1 cellular context compared by ENCODE assay signal in genomic region chr5:158874343-158874742, GRCh38.
TF ChIP-seq lines count a peak whose summit lies in the region.

No MANE protein-coding gene starts in this region.

TF ChIP-seq in GM12878, 131 proteins besides CTCF, POLR2A, EP300 and RAD21 (continued from another document):
- 0 out of 2 replicates have a peak, but pooled peaks have one; percentile 43 for TF ChIP-seq MXI1 (IDR thresholded peaks at IDR 0.05; ENCODE audit: low read depth, low read length)
- no peak for TF ChIP-seq ETV6 (conservative IDR thresholded peaks at IDR 0.05 in 1 of 2, IDR thresholded peaks at IDR 0.05 in 1 of 2; ENCODE audit: borderline replicate concordance in 1 of 2, low read depth in 1 of 2)
- peak; percentile 10; the same call in 1 of the 2 replicates for TF ChIP-seq DPF2 (IDR thresholded peaks at IDR 0.05)
- TF ChIP-seq ZSCAN29 (IDR thresholded peaks at IDR 0.05), result peak; percentile 20; the same call in 1 of the 2 replicates
- peak; percentile 77 for TF ChIP-seq MTA2 (IDR thresholded peaks at IDR 0.05; ENCODE audit: low read depth)
- peak; percentile 84 for TF ChIP-seq RAD51 (IDR thresholded peaks at IDR 0.05)
- TF ChIP-seq HDGF (IDR thresholded peaks at IDR 0.05), result no peak
- TF ChIP-seq ZNF687 (IDR thresholded peaks at IDR 0.05), result peak; percentile 66
- TF ChIP-seq BACH1 (IDR thresholded peaks at IDR 0.05; ENCODE audit: borderline replicate concordance), result no peak
- 0 out of 2 replicates have a peak, but pooled peaks have one; percentile 13 for TF ChIP-seq ZNF24 (IDR thresholded peaks at IDR 0.05)
- TF ChIP-seq USF2 (IDR thresholded peaks at IDR 0.05; ENCODE audit: borderline replicate concordance, low read depth, low read length), result peak; percentile 50; the same call in 1 of the 2 replicates
- peak; percentile 42; the same call in 1 of the 2 replicates for TF ChIP-seq BCL11A (IDR thresholded peaks at IDR 0.05; ENCODE audit: low read depth, low read length)
- TF ChIP-seq PKNOX1 (IDR thresholded peaks at IDR 0.05), result peak; percentile 26; the same call in 1 of the 2 replicates
- TF ChIP-seq MAX (IDR thresholded peaks at IDR 0.05; ENCODE audit: low read depth, low read length), result peak; percentile 47; the same call in 1 of the 2 replicates
